ENCODE assay signal across 22 cellular contexts in genomic region chr2:196957442-196957841, GRCh38. TPM values are rescaled to one million over a fixed set of nuclear protein-coding genes. Genes with fewer than 3 reads are reported as not detected.
DNase-seq lines count a peak whose midpoint lies in the region; ATAC-seq, FAIRE-seq and TF ChIP-seq lines count a peak whose summit lies in the region.
"Had no signal": no experiment of that assay in that cellular context is flagged by ENCODE, and none has a peak within 500 bp of the region (broad histone marks: within the 10 kb centered on the region; RNA-seq: fewer than 3 reads in every experiment).

No MANE protein-coding gene starts in this region.

- BruUV-seq in A673 (replicated peaks; lab: Mats Ljungman, UMichigan) = no TSS peak

- no peak overlapping the region for H2AK5ac ChIP-seq in H1 (ENCODE audit: low read depth, low read length)

- intact Hi-C loops in A673 (cut with micrococcal nuclease; ENCODE audit: unreplicated experiment) (no loop called here), tibial artery (cut with DNase I; ENCODE audit: low total_unique reads) (no loop called here)

- no peak overlapping the region for H3K56ac ChIP-seq in H1 (replicated peaks; ENCODE audit: insufficient read length, low read depth, low read length)

- no peak overlapping the region for H3K18ac ChIP-seq in H1 (ENCODE audit: extremely low read depth, low read length)

- H3K36me3 ChIP-seq in A673 (ENCODE audit: insufficient read depth, low read length, poor library complexity, severe bottlenecking) (no peaks in the 10 kb centered on the region), HUES64 (ENCODE audit: insufficient read depth, low read length) (no peaks in the 10 kb centered on the region), WERI-Rb-1 (no peaks in the 10 kb centered on the region), H1 (ENCODE audit: control insufficient read depth in 2 of 4, insufficient read depth in 4 of 4, low read length in 3 of 4) (no peaks in the 10 kb centered on the region), tibial artery (no peaks in the 10 kb centered on the region)
- H3K36me3 ChIP-seq: HAP-1 had no signal

- H3K9ac ChIP-seq in HUES64 (ENCODE audit: low read depth, low read length) = no peak overlapping the region
- H3K9ac ChIP-seq in H1 (replicated peaks in 1 of 4; ENCODE audit: extremely low read depth in 1 of 4, low read depth in 3 of 4, low read length in 3 of 4) = no peak overlapping the region

- no peak for TF ChIP-seq POLR2A in H1 (IDR thresholded peaks at IDR 0.05; ENCODE audit: control extremely low read depth in 1 of 2, low read depth in 2 of 2, low read length in 2 of 2)

- no peak overlapping the region for H2BK20ac ChIP-seq in H1 (ENCODE audit: low read length)

- FAIRE-seq in H1 (lab: Jason Lieb, UNC) (no peak), HTR-8/SVneo (lab: Jason Lieb, UNC) (no peak)
- FAIRE-seq: G401.6, GM12878, GM19239 had no signal

- no peak overlapping the region for H4K5ac ChIP-seq in H1 (ENCODE audit: insufficient read length, low read depth, low read length)

- H4K91ac ChIP-seq in H1 (replicated peaks; ENCODE audit: insufficient read length, low read length) = no peak overlapping the region

- no peak overlapping the region for H3K4me2 ChIP-seq in H1 (ENCODE audit: insufficient read depth in 1 of 2, low read depth in 2 of 2, low read length in 2 of 2)

- H2AFZ ChIP-seq in H1 (ENCODE audit: low read length) = peak overlapping the region; percentile 74; the same call in 1 of the 2 replicates

- H3K27ac ChIP-seq in A673 (ENCODE audit: low read depth, low read length, poor library complexity, severe bottlenecking) = peak overlapping the region; percentile 19
- peak overlapping the region; percentile 37; the same call in 1 of the 2 replicates for H3K27ac ChIP-seq in HUES64 (ENCODE audit: low read depth, low read length)
- no peak overlapping the region for H3K27ac ChIP-seq in WERI-Rb-1
- no peak overlapping the region for H3K27ac ChIP-seq in H1 (ENCODE audit: low read depth, low read length)
- H3K27ac ChIP-seq in tibial artery = no peak overlapping the region
- H3K27ac ChIP-seq: C4-2B had no signal

- no peak overlapping the region for H2BK12ac ChIP-seq in H1 (ENCODE audit: low read depth, low read length)

- H2BK15ac ChIP-seq in H1 (ENCODE audit: low read length) = no peak overlapping the region

- no peaks in the 10 kb centered on the region for H4K20me1 ChIP-seq in H1 (replicated peaks in 1 of 2; ENCODE audit: control insufficient read depth in 1 of 2, insufficient read depth in 2 of 2, low read length in 2 of 2)

- no peak overlapping the region for H2BK5ac ChIP-seq in H1 (ENCODE audit: low read depth, low read length)

- TF ChIP-seq CTCF in A673 (conservative IDR thresholded peaks at IDR 0.05; ENCODE audit: low read depth, low read length) = no peak
- TF ChIP-seq CTCF in WERI-Rb-1 (IDR thresholded peaks at IDR 0.05; ENCODE audit: low read depth, low read length) = no peak
- no peak for TF ChIP-seq CTCF in H1 (IDR thresholded peaks at IDR 0.05; ENCODE audit: control extremely low read depth in 1 of 3, insufficient read depth in 1 of 3, low read depth in 1 of 3, low read length in 3 of 3)
- TF ChIP-seq CTCF in tibial artery (IDR thresholded peaks at IDR 0.05) = no peak

- 97% methylated on average over 5 of the region's 5 CpGs for WGBS in HUES64
- WGBS in H1 (ENCODE audit: extremely low coverage in 1 of 2, insufficient coverage in 1 of 2, insufficient read length in 1 of 2, insufficient replicate concordance in 2 of 2, low coverage in 1 of 2, low lambda C conversion rate in 2 of 2, missing lambda C conversion rate in 1 of 2), 2 experiments = 95% methylated on average over 5 of the region's 5 CpGs; no CpG with 5 or more reads in 1 of the 2 experiments

- CTCF ChIA-PET in A673 (lab: Charles Lee) (no interaction called here), H1 (lab: Charles Lee; ENCODE audit: partially characterized antibody) (no interaction called here)

- no peak for TF ChIP-seq RAD21 in H1 (IDR thresholded peaks at IDR 0.05 in 1 of 2, conservative IDR thresholded peaks at IDR 0.05 in 1 of 2; ENCODE audit: low read depth in 2 of 2, low read length in 2 of 2)

- no peak overlapping the region for H4K8ac ChIP-seq in H1 (ENCODE audit: extremely low read depth, insufficient read depth, low read length)

- no peak for TF ChIP-seq EP300 in H1 (IDR thresholded peaks at IDR 0.05; ENCODE audit: borderline replicate concordance in 1 of 2, low read depth in 2 of 2, low read length in 2 of 2)

- POLR2A ChIA-PET in A673 (lab: Charles Lee; ENCODE audit: low non-redundant PET) = no interaction called here
- POLR2A ChIA-PET in H1 (lab: Charles Lee; ENCODE audit: partially characterized antibody) = no interaction called here

- no peaks in the 10 kb centered on the region for H3K23me2 ChIP-seq in H1 (ENCODE audit: low read depth, low read length)

- DNase-seq in A673 (ENCODE audit: low spot score) = no peak
- peak; percentile 18 for DNase-seq in WERI-Rb-1
- no peak for DNase-seq in H1 (ENCODE audit: low read depth in 1 of 2, low spot score in 2 of 2)
- DNase-seq in HTR-8/SVneo (ENCODE audit: insufficient read length, low spot score) = no peak
- DNase-seq in GDM1 (lab: John Stamatoyannopoulos, UW) = no peak
- DNase-seq in tibial artery = no peak
- DNase-seq: Caco-2; CD8-positive, alpha-beta T cell; NCI-H1092; NCI-H1417 treated with DMSO at 0.1 percent for 48 hours; NCI-H187 treated with DMSO at 0.1 percent for 48 hours; NCI-H446 treated with DMSO at 0.1 percent for 48 hours; NCI-H526; PC-3; T-cell had no signal

- no peak overlapping the region for H3K23ac ChIP-seq in H1 (ENCODE audit: insufficient read length)

- H3K4me3 ChIP-seq in A673 (ENCODE audit: low read depth, low read length, poor library complexity, severe bottlenecking) = no peak overlapping the region
- no peak overlapping the region for H3K4me3 ChIP-seq in HUES64 (ENCODE audit: low read length)
- no peak overlapping the region for H3K4me3 ChIP-seq in WERI-Rb-1 (ENCODE audit: low read depth, low read length)
- no peak overlapping the region for H3K4me3 ChIP-seq in H1 (ENCODE audit: extremely low read depth in 1 of 4, insufficient read depth in 2 of 4, low read depth in 3 of 4, low read length in 4 of 4)
- H3K4me3 ChIP-seq in tibial artery = no peak overlapping the region
- H3K4me3 ChIP-seq: GM12878, HAP-1 had no signal

- H3K79me1 ChIP-seq in H1 (ENCODE audit: low read depth, low read length) = no peaks in the 10 kb centered on the region

- H3K4me1 ChIP-seq in A673 (ENCODE audit: insufficient read depth, low read length, poor library complexity, severe bottlenecking) = peaks cover 7% of the 10 kb centered on the region
- H3K4me1 ChIP-seq in HUES64 (ENCODE audit: insufficient read depth, low read length) = peaks cover 28% of the 10 kb centered on the region
- H3K4me1 ChIP-seq in H1 (replicated peaks in 1 of 4; ENCODE audit: control insufficient read depth in 3 of 4, insufficient read depth in 4 of 4, low read length in 3 of 4) = peaks cover 2 to 12% (median 6%) of the 10 kb centered on the region in 4 experiments; a peak in 3 of 7 replicates
- no peaks in the 10 kb centered on the region for H3K4me1 ChIP-seq in tibial artery

- ATAC-seq in GM21529 (IDR thresholded peaks at IDR 0.05; ENCODE audit: unreplicated experiment) = no peak
- ATAC-seq: CD8-positive, alpha-beta T cell; GM12878; PC-3; T-cell had no signal

- H2BK120ac ChIP-seq in H1 (replicated peaks; ENCODE audit: low read depth, low read length) = no peak overlapping the region

- H3K9me3 ChIP-seq in A673 (ENCODE audit: low read depth, low read length, poor library complexity, severe bottlenecking) = peaks cover 8% of the 10 kb centered on the region
- H3K9me3 ChIP-seq in HUES64 (ENCODE audit: insufficient read depth, low read depth, low read length) = no peaks in the 10 kb centered on the region
- no peaks in the 10 kb centered on the region for H3K9me3 ChIP-seq in WERI-Rb-1 (ENCODE audit: severe bottlenecking)
- H3K9me3 ChIP-seq in H1 (ENCODE audit: insufficient read depth in 2 of 2, low read depth in 1 of 2, low read length in 1 of 2) = no peaks in the 10 kb centered on the region
- H3K9me3 ChIP-seq in tibial artery = no peaks in the 10 kb centered on the region
- H3K9me3 ChIP-seq: Caco-2, HAP-1 had no signal

- H3K14ac ChIP-seq in H1 (ENCODE audit: insufficient read length) = no peak overlapping the region

- H3K4ac ChIP-seq in H1 (replicated peaks; ENCODE audit: insufficient read length, low read depth, low read length) = no peak overlapping the region

- H3K27me3 ChIP-seq in A673 (replicated peaks; ENCODE audit: insufficient read depth, low read depth, low read length, poor library complexity) = no peaks in the 10 kb centered on the region
- H3K27me3 ChIP-seq in HUES64 (ENCODE audit: insufficient read depth, low read length) = no peaks in the 10 kb centered on the region
- no peaks in the 10 kb centered on the region for H3K27me3 ChIP-seq in WERI-Rb-1 (ENCODE audit: insufficient read depth, low read depth, severe bottlenecking)
- no peaks in the 10 kb centered on the region for H3K27me3 ChIP-seq in H1 (replicated peaks in 1 of 4; ENCODE audit: control insufficient read depth in 3 of 4, extremely low read depth in 1 of 4, insufficient read depth in 3 of 4, low read length in 3 of 4)
- H3K27me3 ChIP-seq in tibial artery = no peaks in the 10 kb centered on the region

- no peaks in the 10 kb centered on the region for H3K79me2 ChIP-seq in H1 (ENCODE audit: control insufficient read depth in 1 of 2, insufficient read depth in 2 of 2, low read length in 2 of 2)

TF ChIP-seq in H1, 55 proteins besides CTCF, POLR2A, EP300 and RAD21:
- TF ChIP-seq SIRT6 (IDR thresholded peaks at IDR 0.05; ENCODE audit: low read length) (no peak), ATF3 (IDR thresholded peaks at IDR 0.05; ENCODE audit: insufficient read depth, low read depth, low read length) (no peak), PHF8 (conservative IDR thresholded peaks at IDR 0.05; ENCODE audit: low read depth, low read length) (no peak), CHD1 (IDR thresholded peaks at IDR 0.05; ENCODE audit: low read depth, low read length) (no peak)

RNA-seq across cellular contexts. Expression of gene PGAP1, which starts 30.9 kb away (rescaled TPM):
- 40.4 and 46.8 TPM in 2 replicates for total RNA-seq in A673 (2021)
- polyA plus RNA-seq in HUES64 (2013, experiment 1 of 2) = 15.4 TPM
- polyA plus RNA-seq in HUES64 (2013, experiment 2 of 2) = 19.7 TPM
- 24.1 and 24.7 TPM in 2 replicates for total RNA-seq in H1 (2021; fragmentation: NEBNext Ultra II Directional; extraction: Animal tissue kit (Norgen Biotek cat#: 25700))
- polyA plus RNA-seq in H1 (2011; rRNA removed) = 7.5 and 8.3 TPM in 2 replicates
- 9.2 TPM for polyA plus RNA-seq in H1 (2011; cell fraction: cytosol; rRNA removed)
- 10.5 TPM for polyA plus RNA-seq in H1 (2011; cell fraction: nucleus; rRNA removed)
- 4.1 to 8.9 TPM (median 5.3 TPM) in 4 replicates for polyA plus RNA-seq in H1 (2012, experiment 1 of 2)
- polyA plus RNA-seq in H1 (2012, experiment 2 of 2) = 0.52 TPM
- 13.6 TPM for polyA plus RNA-seq in H1 (2013, experiment 1 of 2)
- polyA plus RNA-seq in H1 (2013, experiment 2 of 2) = 11.9 TPM
- 22.0 and 32.0 TPM in 2 replicates for polyA minus RNA-seq in H1 (2011; rRNA and poly(A)+ RNA removed)
- polyA minus RNA-seq in H1 (2011; cell fraction: cytosol; rRNA and poly(A)+ RNA removed) = 14.6 TPM
- 40.5 TPM for polyA minus RNA-seq in H1 (2011; cell fraction: nucleus; rRNA and poly(A)+ RNA removed)

Comparison
In these comparisons a context has a peak if more than half of its experiments do, and no peak if none do; other contexts are left out.
1. H3K27ac ChIP-seq: peak in A673 (single experiment) and HUES64 (single experiment); none in WERI-Rb-1 (single experiment), H1 (single experiment) and tibial artery (0 of 2).